In the genomic region with DNA sequence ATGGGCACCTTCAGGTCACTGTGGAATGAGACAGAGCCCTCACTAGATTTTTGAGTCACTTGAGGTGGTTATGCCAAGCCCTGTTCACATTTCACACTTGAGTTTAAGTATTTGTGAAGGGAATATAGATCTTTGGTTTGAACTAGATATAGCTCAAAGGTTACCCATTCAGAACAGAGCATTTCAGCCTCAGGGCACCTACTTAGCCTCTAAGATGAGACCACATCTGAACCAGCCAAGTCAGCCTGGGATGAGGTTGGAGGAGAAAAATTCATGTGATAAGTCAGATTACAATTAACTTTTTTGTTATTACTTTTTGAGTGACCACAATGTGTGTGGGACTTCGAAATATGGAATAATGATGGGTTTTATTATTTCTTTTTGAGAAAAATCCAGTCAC, we compare ENCODE assay signal across 12 cellular contexts.
DNase-seq lines count a peak whose midpoint lies in the region; ATAC-seq and TF ChIP-seq lines count a peak whose summit lies in the region.
"Had no signal": no experiment of that assay in that cellular context is flagged by ENCODE, and none has a peak within 500 bp of the region (broad histone marks: within the 10 kb centered on the region; RNA-seq: fewer than 3 reads in every experiment).

No MANE protein-coding gene starts in this region.

- DNase-seq in cardiac muscle cell (ENCODE audit: low read depth in 1 of 2, low spot score in 1 of 2), result no peak
- no peak for DNase-seq in heart left ventricle
- no peak for DNase-seq in breast epithelium (ENCODE audit: low spot score in 2 of 2)
- no peak for DNase-seq in upper lobe of right lung
- DNase-seq in stimulated activated CD4-positive, alpha-beta T cell treated with anti-CD3 and anti-CD28 coated beads, Interleukin-4, amount 100 ng/mL, for 4 hours, result no peak
- no peak for DNase-seq in medulla oblongata (ENCODE audit: extremely low spot score)
- DNase-seq: activated CD4-positive, alpha-beta T cell treated with anti-CD3 and anti-CD28 coated beads for 1 hour; activated T-cell treated with anti-CD3 and anti-CD28 coated beads, Interleukin-2, amount 50 U/mL, for 4 hours; KBM-7; naive thymus-derived CD8-positive, alpha-beta T cell had no signal

- H3K36me3 ChIP-seq in cardiac muscle cell (no peaks in the 10 kb centered on the region), heart left ventricle (no peaks in the 10 kb centered on the region), breast epithelium (no peaks in the 10 kb centered on the region), muscle layer of duodenum (ENCODE audit: control insufficient read depth in 1 of 2, insufficient read depth in 2 of 2, low read length in 2 of 2) (no peaks in the 10 kb centered on the region), upper lobe of right lung (no peaks in the 10 kb centered on the region)

- intact Hi-C loops in heart left ventricle (cut with DNase I), result no loop called here
- intact Hi-C loops in breast epithelium (cut with DNase I; ENCODE audit: low total_unique reads), result no loop called here
- intact Hi-C loops in upper lobe of right lung (cut with DNase I), result no loop called here

- ATAC-seq in heart left ventricle, result no peak
- no peak for ATAC-seq in upper lobe of right lung
- no peak for ATAC-seq in HG03135 (IDR thresholded peaks at IDR 0.05; ENCODE audit: unreplicated experiment)
- ATAC-seq: activated T-cell treated with anti-CD3 and anti-CD28 coated beads, Interleukin-2, amount 50 U/mL, for 4 hours; naive thymus-derived CD8-positive, alpha-beta T cell had no signal

- no peak for TF ChIP-seq POLR2A in heart left ventricle (IDR thresholded peaks at IDR 0.05)
- no peak for TF ChIP-seq POLR2A in breast epithelium (IDR thresholded peaks at IDR 0.05)

- H3K4me3 ChIP-seq in cardiac muscle cell, result no peak overlapping the region
- H3K4me3 ChIP-seq in heart left ventricle, result no peak overlapping the region
- H3K4me3 ChIP-seq in breast epithelium, result no peak overlapping the region
- H3K4me3 ChIP-seq in muscle layer of duodenum (ENCODE audit: low read depth in 1 of 2, low read length in 2 of 2), result no peak overlapping the region
- H3K4me3 ChIP-seq in upper lobe of right lung, result no peak overlapping the region

- H3K4me1 ChIP-seq in cardiac muscle cell (ENCODE audit: low read depth), result peaks cover 53% of the 10 kb centered on the region
- H3K4me1 ChIP-seq in heart left ventricle, result peaks cover 0 to 51% (median 27%) of the 10 kb centered on the region in 12 donors
- H3K4me1 ChIP-seq in breast epithelium, result peaks cover 0 to 27% of the 10 kb centered on the region in 2 donors
- H3K4me1 ChIP-seq in muscle layer of duodenum (ENCODE audit: control insufficient read depth in 1 of 2, insufficient read depth in 2 of 2, low read length in 2 of 2), result peaks cover 33 to 34% of the 10 kb centered on the region in 2 donors
- peaks cover 28% of the 10 kb centered on the region for H3K4me1 ChIP-seq in upper lobe of right lung

- H3K27me3 ChIP-seq in cardiac muscle cell, result no peaks in the 10 kb centered on the region
- H3K27me3 ChIP-seq in heart left ventricle, result no peaks in the 10 kb centered on the region
- no peaks in the 10 kb centered on the region for H3K27me3 ChIP-seq in breast epithelium
- no peaks in the 10 kb centered on the region for H3K27me3 ChIP-seq in muscle layer of duodenum (ENCODE audit: low read depth, low read length)
- H3K27me3 ChIP-seq in upper lobe of right lung, result no peaks in the 10 kb centered on the region

- WGBS in heart left ventricle, 4 donors, result 94 to 96% (median 95%) methylated on average over 1 of the region's 1 CpG

- TF ChIP-seq CTCF in cardiac muscle cell (IDR thresholded peaks at IDR 0.05; ENCODE audit: low read depth, low read length), result no peak
- TF ChIP-seq CTCF in heart left ventricle (IDR thresholded peaks at IDR 0.05), result no peak
- TF ChIP-seq CTCF in breast epithelium (IDR thresholded peaks at IDR 0.05), result no peak
- TF ChIP-seq CTCF in upper lobe of right lung (IDR thresholded peaks at IDR 0.05), result no peak

- H3K9me3 ChIP-seq in cardiac muscle cell (ENCODE audit: low read depth) (no peaks in the 10 kb centered on the region), heart left ventricle (no peaks in the 10 kb centered on the region), breast epithelium (no peaks in the 10 kb centered on the region), muscle layer of duodenum (ENCODE audit: control insufficient read depth in 1 of 2, low read length in 2 of 2) (no peaks in the 10 kb centered on the region), upper lobe of right lung (no peaks in the 10 kb centered on the region)

- H3K27ac ChIP-seq in cardiac muscle cell (peak overlapping the region; percentile 77), heart left ventricle (peak overlapping the region in 1 of 12 donors; percentile 72), breast epithelium (peak overlapping the region; percentile 68 to 85), muscle layer of duodenum (ENCODE audit: low read length) (peak overlapping the region; percentile 79), upper lobe of right lung (peak overlapping the region; percentile 78)
